In the genomic region with DNA sequence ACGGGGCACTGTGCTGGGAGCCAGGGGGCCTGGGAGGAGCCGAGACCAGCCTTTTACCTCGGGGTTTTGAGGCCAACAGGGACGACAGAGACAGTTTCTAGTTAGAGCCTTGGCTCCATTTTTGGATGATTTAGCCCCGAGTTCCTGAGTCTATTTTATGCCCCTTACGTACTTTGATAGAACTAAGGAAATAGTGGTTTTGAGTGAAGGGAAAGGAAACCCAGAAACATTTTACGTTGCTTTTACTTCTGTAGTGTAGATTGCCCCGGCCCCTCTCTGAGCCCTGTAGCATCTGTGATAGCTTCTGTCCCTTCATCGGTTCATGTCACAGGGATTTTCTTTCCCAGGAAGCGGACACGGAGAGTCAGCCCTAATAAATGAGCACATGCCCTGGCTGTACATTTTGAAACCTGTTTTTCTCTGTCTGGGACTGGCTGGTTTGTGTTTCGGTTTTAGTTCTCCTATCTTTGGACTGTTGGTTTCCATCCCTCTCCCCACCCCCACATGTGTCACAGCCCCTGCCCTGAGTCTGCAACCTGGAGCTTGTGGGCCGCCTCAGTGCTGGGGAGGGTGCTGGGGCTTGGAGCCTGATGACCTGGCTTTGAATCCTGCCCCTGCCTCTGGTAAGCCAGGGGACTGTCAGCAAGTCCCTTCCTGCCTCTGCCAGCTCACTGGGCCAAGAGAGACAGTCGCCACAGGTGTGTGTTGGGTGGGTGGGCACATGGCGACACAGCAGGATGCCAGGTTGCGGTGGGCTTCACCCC, we compare ENCODE assay signal across 9 cellular contexts. TPM values are rescaled to one million over a fixed set of nuclear protein-coding genes. Genes with fewer than 3 reads are reported as not detected.
DNase-seq lines count a peak whose midpoint lies in the region; ATAC-seq, FAIRE-seq and TF ChIP-seq lines count a peak whose summit lies in the region.
"Had no signal": no experiment of that assay in that cellular context is flagged by ENCODE, and none has a peak within 500 bp of the region (broad histone marks: within the 10 kb centered on the region; RNA-seq: fewer than 3 reads in every experiment).

No MANE protein-coding gene starts in this region.

- peaks cover 51% of the 10 kb centered on the region for H3K36me3 Mint-ChIP-seq in activated CD8-positive, alpha-beta T cell treated with anti-CD3 and anti-CD28 coated beads, Interleukin-2, amount 10 ng/mL, durations not matched to agents 7 days and 5 days (ENCODE audit: low read depth)

- H3K27ac ChIP-seq in right cardiac atrium (ENCODE audit: low read length) = no peak overlapping the region
- H3K27ac ChIP-seq: SK-N-MC had no signal

- no peak overlapping the region for H3K4me3 ChIP-seq in right cardiac atrium (ENCODE audit: low read length)
- H3K4me3 ChIP-seq: SK-N-MC had no signal

- H3K27ac Mint-ChIP-seq in activated CD8-positive, alpha-beta T cell treated with anti-CD3 and anti-CD28 coated beads, Interleukin-2, amount 10 ng/mL, durations not matched to agents 7 days and 5 days = peak overlapping the region; percentile 99

- WGBS in right cardiac atrium = 82% methylated on average over 16 of the region's 16 CpGs

- peak; percentile 79 for DNase-seq in activated CD8-positive, alpha-beta T cell treated with anti-CD3 and anti-CD28 coated beads, Interleukin-2, amount 10 ng/mL, durations not matched to agents 7 days and 5 days
- no peak for DNase-seq in right cardiac atrium
- DNase-seq in stimulated activated CD8-positive, alpha-beta memory T cell treated with anti-CD3 and anti-CD28 coated beads, Interleukin-4, amount 100 ng/mL, for 48 hours = peak; percentile 83
- DNase-seq in HEK293T (ENCODE audit: extremely low spot score) = no peak
- no peak for DNase-seq in urothelium cell line (ENCODE audit: low spot score)
- no peak for DNase-seq in SK-N-DZ (ENCODE audit: low spot score)

- intact Hi-C loops in right cardiac atrium (cut with DNase I) = no loop called here

- peaks cover 80% of the 10 kb centered on the region for H3K4me1 Mint-ChIP-seq in activated CD8-positive, alpha-beta T cell treated with anti-CD3 and anti-CD28 coated beads, Interleukin-2, amount 10 ng/mL, durations not matched to agents 7 days and 5 days (ENCODE audit: low read depth)

- no peaks in the 10 kb centered on the region for H3K9me3 Mint-ChIP-seq in activated CD8-positive, alpha-beta T cell treated with anti-CD3 and anti-CD28 coated beads, Interleukin-2, amount 10 ng/mL, durations not matched to agents 7 days and 5 days (ENCODE audit: insufficient read depth)

- ATAC-seq in GM19455 (IDR thresholded peaks at IDR 0.05; ENCODE audit: unreplicated experiment) (peak; percentile 50), HG03460 (IDR thresholded peaks at IDR 0.05; ENCODE audit: unreplicated experiment) (peak; percentile 55), right cardiac atrium (peak; percentile 39 to 40)
- ATAC-seq in activated CD8-positive, alpha-beta T cell treated with anti-CD3 and anti-CD28 coated beads, Interleukin-2, amount 10 ng/mL, durations not matched to agents 7 days and 5 days = peak; percentile 71

- FAIRE-seq in urothelium cell line (lab: Jason Lieb, UNC) = no peak

- no peaks in the 10 kb centered on the region for H3K9me3 ChIP-seq in right cardiac atrium (ENCODE audit: control insufficient read depth, low read length)

- no peaks in the 10 kb centered on the region for H3K27me3 Mint-ChIP-seq in activated CD8-positive, alpha-beta T cell treated with anti-CD3 and anti-CD28 coated beads, Interleukin-2, amount 10 ng/mL, durations not matched to agents 7 days and 5 days (ENCODE audit: low read depth)

- peak overlapping the region; percentile 79 for H3K4me3 Mint-ChIP-seq in activated CD8-positive, alpha-beta T cell treated with anti-CD3 and anti-CD28 coated beads, Interleukin-2, amount 10 ng/mL, durations not matched to agents 7 days and 5 days

- POLR2A ChIA-PET in activated CD8-positive, alpha-beta T cell treated with anti-CD3 and anti-CD28 coated beads, Interleukin-2, amount 10 ng/mL, durations not matched to agents 7 days and 5 days (lab: Charles Lee) = interaction anchor here (0.6 to 3.7 kb wide), 10 partner anchors 8 to 1730 kb away, joined by 3 to 124 read pairs (median 8); a partner anchor contains a TSS
- POLR2A ChIA-PET in HEK293T (lab: Yijun Ruan, JAX) = no interaction called here

- no peaks in the 10 kb centered on the region for H3K27me3 ChIP-seq in right cardiac atrium (ENCODE audit: control insufficient read depth, insufficient read depth)

- no peaks in the 10 kb centered on the region for H3K4me1 ChIP-seq in right cardiac atrium (ENCODE audit: control insufficient read depth, insufficient read depth, low read length)

- CTCF ChIA-PET in activated CD8-positive, alpha-beta T cell treated with anti-CD3 and anti-CD28 coated beads, Interleukin-2, amount 10 ng/mL, durations not matched to agents 7 days and 5 days (lab: Charles Lee) = interaction anchor here (1.0 to 4.6 kb wide), 8 partner anchors 8 to 24 kb away, joined by 3 to 49 read pairs (median 7); no protein-coding TSS in a partner anchor
- CTCF ChIA-PET in HEK293T (lab: Yijun Ruan, JAX) = no interaction called here

TF ChIP-seq in HEK293T, 16 proteins besides CTCF, POLR2A, EP300 and RAD21:
- no peak for TF ChIP-seq ZNF384 (IDR thresholded peaks at IDR 0.05)
- no peak for TF ChIP-seq SUZ12 (IDR thresholded peaks at IDR 0.05)
- TF ChIP-seq L3MBTL2 (conservative IDR thresholded peaks at IDR 0.05) = no peak
- no peak for TF ChIP-seq LEF1 (IDR thresholded peaks at IDR 0.05; ENCODE audit: borderline replicate concordance)
- TF ChIP-seq ELF4 (IDR thresholded peaks at IDR 0.05) = no peak
- no peak for TF ChIP-seq BHLHE40 (IDR thresholded peaks at IDR 0.05; ENCODE audit: borderline replicate concordance)
- no peak for TF ChIP-seq ARNT (IDR thresholded peaks at IDR 0.05)
- TF ChIP-seq FOXM1 (IDR thresholded peaks at IDR 0.05; ENCODE audit: borderline replicate concordance) = no peak
- TF ChIP-seq FOXA1 (IDR thresholded peaks at IDR 0.05) = no peak
- TF ChIP-seq NFRKB (IDR thresholded peaks at IDR 0.05) = no peak
- TF ChIP-seq, protein P1, sequence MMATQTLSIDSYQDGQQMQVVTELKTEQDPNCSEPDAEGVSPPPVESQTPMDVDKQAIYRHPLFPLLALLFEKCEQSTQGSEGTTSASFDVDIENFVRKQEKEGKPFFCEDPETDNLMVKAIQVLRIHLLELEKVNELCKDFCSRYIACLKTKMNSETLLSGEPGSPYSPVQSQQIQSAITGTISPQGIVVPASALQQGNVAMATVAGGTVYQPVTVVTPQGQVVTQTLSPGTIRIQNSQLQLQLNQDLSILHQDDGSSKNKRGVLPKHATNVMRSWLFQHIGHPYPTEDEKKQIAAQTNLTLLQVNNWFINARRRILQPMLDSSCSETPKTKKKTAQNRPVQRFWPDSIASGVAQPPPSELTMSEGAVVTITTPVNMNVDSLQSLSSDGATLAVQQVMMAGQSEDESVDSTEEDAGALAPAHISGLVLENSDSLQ (IDR thresholded peaks at IDR 0.05) = no peak
- no peak for TF ChIP-seq TARDBP (IDR thresholded peaks at IDR 0.05)
- no peak for TF ChIP-seq HDGF (IDR thresholded peaks at IDR 0.05; ENCODE audit: borderline replicate concordance)
- TF ChIP-seq SP1 (IDR thresholded peaks at IDR 0.05) = no peak
- no peak for TF ChIP-seq CTBP1 (IDR thresholded peaks at IDR 0.05; ENCODE audit: borderline replicate concordance)

RNA-seq across cellular contexts. Expression of a gene that starts 6.9 kb away (rescaled TPM):
- 10 to 100 TPM; 72.5 to 72.8 TPM for total RNA-seq in activated CD8-positive, alpha-beta T cell treated with anti-CD3 and anti-CD28 coated beads, Interleukin-2, amount 10 ng/mL, durations not matched to agents 7 days and 5 days
- total RNA-seq in right cardiac atrium = 1 to 10 TPM; 3.6 to 7.4 (median 4.8) TPM
- 2.9 TPM for polyA plus RNA-seq in right cardiac atrium
- 39.5 and 47.5 TPM in 2 replicates for polyA plus RNA-seq in SK-N-DZ (2014; cell fraction: cytosol; rRNA removed)
- polyA plus RNA-seq in SK-N-DZ (2014; cell fraction: nucleus; rRNA removed) = 5.3 and 6.4 TPM in 2 replicates

RNA-seq across cellular contexts. Expression of a gene that starts 30.3 kb away (rescaled TPM):
- 10 to 100 TPM; 26.8 to 28.1 TPM for total RNA-seq in activated CD8-positive, alpha-beta T cell treated with anti-CD3 and anti-CD28 coated beads, Interleukin-2, amount 10 ng/mL, durations not matched to agents 7 days and 5 days
- 10 to 100 TPM; 14.6 to 20.5 (median 15.3) TPM for total RNA-seq in right cardiac atrium
- polyA plus RNA-seq in right cardiac atrium = 17.7 TPM
- polyA plus RNA-seq in SK-N-DZ (2014; cell fraction: cytosol; rRNA removed) = 27.2 and 37.1 TPM in 2 replicates
- polyA plus RNA-seq in SK-N-DZ (2014; cell fraction: nucleus; rRNA removed) = 77.9 and 91.7 TPM in 2 replicates

RNA-seq across cellular contexts. Expression of a gene that starts 38.2 kb away (rescaled TPM):
- 10 to 100 TPM; 10.8 to 11.1 TPM for total RNA-seq in activated CD8-positive, alpha-beta T cell treated with anti-CD3 and anti-CD28 coated beads, Interleukin-2, amount 10 ng/mL, durations not matched to agents 7 days and 5 days
- 1 to 10 TPM; 7.6 to 9.2 (median 8.3) TPM for total RNA-seq in right cardiac atrium
- 7.3 TPM for polyA plus RNA-seq in right cardiac atrium
- 29.0 and 33.8 TPM in 2 replicates for polyA plus RNA-seq in SK-N-DZ (2014; cell fraction: cytosol; rRNA removed)
- polyA plus RNA-seq in SK-N-DZ (2014; cell fraction: nucleus; rRNA removed) = 5.2 and 8.3 TPM in 2 replicates

RNA-seq across cellular contexts. Expression of a gene that starts 38.3 kb away (rescaled TPM):
- total RNA-seq in activated CD8-positive, alpha-beta T cell treated with anti-CD3 and anti-CD28 coated beads, Interleukin-2, amount 10 ng/mL, durations not matched to agents 7 days and 5 days = 10 to 100 TPM; 16.7 to 21.7 TPM
- 10 to 100 TPM in 3 of 4 donors, 1 to 10 TPM in 1; 9.7 to 14.2 (median 11.0) TPM for total RNA-seq in right cardiac atrium
- polyA plus RNA-seq in right cardiac atrium = 8.5 TPM
- 67.9 and 78.4 TPM in 2 replicates for polyA plus RNA-seq in SK-N-DZ (2014; cell fraction: cytosol; rRNA removed)
- 91.6 and 102 TPM in 2 replicates for polyA plus RNA-seq in SK-N-DZ (2014; cell fraction: nucleus; rRNA removed)

RNA-seq across cellular contexts. Expression of a gene that starts 52.3 kb away (rescaled TPM):
- total RNA-seq in activated CD8-positive, alpha-beta T cell treated with anti-CD3 and anti-CD28 coated beads, Interleukin-2, amount 10 ng/mL, durations not matched to agents 7 days and 5 days = 10 to 100 TPM; 55.7 to 62.0 TPM
- 10 to 100 TPM; 51.0 to 63.0 (median 58.8) TPM for total RNA-seq in right cardiac atrium
- polyA plus RNA-seq in right cardiac atrium = 176 TPM
- 25.8 and 35.4 TPM in 2 replicates for polyA plus RNA-seq in SK-N-DZ (2014; cell fraction: cytosol; rRNA removed)
- polyA plus RNA-seq in SK-N-DZ (2014; cell fraction: nucleus; rRNA removed) = 26.2 and 33.6 TPM in 2 replicates

Comparison
In these comparisons a context has a peak if more than half of its experiments do, and no peak if none do; other contexts are left out.
1. DNase-seq: peak in activated CD8-positive, alpha-beta T cell treated with anti-CD3 and anti-CD28 coated beads, Interleukin-2, amount 10 ng/mL, durations not matched to agents 7 days and 5 days (single experiment) and stimulated activated CD8-positive, alpha-beta memory T cell treated with anti-CD3 and anti-CD28 coated beads, Interleukin-4, amount 100 ng/mL, for 48 hours (single experiment); none in right cardiac atrium (0 of 3), HEK293T (single experiment), urothelium cell line (single experiment) and SK-N-DZ (single experiment).
2. RNA of a gene that starts 6.9 kb away (total RNA-seq): 72.5 to 72.8 TPM in activated CD8-positive, alpha-beta T cell treated with anti-CD3 and anti-CD28 coated beads, Interleukin-2, amount 10 ng/mL, durations not matched to agents 7 days and 5 days; 3.6 to 7.4 TPM in right cardiac atrium; every median in the first group is over 4 times any median in the second.
3. Peak in every context shown above with its lines, with median percentiles within 50 percentile points of each other: ATAC-seq.